16 cellular contexts compared by ENCODE assay signal in genomic region chr4:80788798-80789197, GRCh38.
DNase-seq lines count a peak whose midpoint lies in the region; ATAC-seq and TF ChIP-seq lines count a peak whose summit lies in the region.
"Had no signal": no experiment of that assay in that cellular context is flagged by ENCODE, and none has a peak within 500 bp of the region (broad histone marks: within the 10 kb centered on the region; RNA-seq: fewer than 3 reads in every experiment).

No MANE protein-coding gene starts in this region.

- TF ChIP-seq CTCF in HEK293 (tag by site-specific recombination; IDR thresholded peaks at IDR 0.05): no peak
- TF ChIP-seq CTCF in fibroblast of pulmonary artery (IDR thresholded peaks at IDR 0.05; ENCODE audit: low read length, missing control alignments): no peak

- H3K4me1 ChIP-seq in HEK293 (ENCODE audit: control insufficient read depth, insufficient read depth, low read length): no peaks in the 10 kb centered on the region
- H3K4me1 ChIP-seq in SJCRH30: peaks cover 10% of the 10 kb centered on the region
- H3K4me1 ChIP-seq: colonic mucosa had no signal

- POLR2A ChIA-PET in HEK293 (lab: Yijun Ruan, JAX): no interaction called here

- H3K36me3 ChIP-seq in HEK293 (ENCODE audit: control insufficient read depth in 2 of 2, insufficient read depth in 1 of 2, low read length in 2 of 2): no peaks in the 10 kb centered on the region
- H3K36me3 ChIP-seq in SJCRH30: no peaks in the 10 kb centered on the region
- H3K36me3 ChIP-seq: colonic mucosa, thoracic aorta had no signal

- no peaks in the 10 kb centered on the region for H3K27me3 ChIP-seq in SJCRH30
- H3K27me3 ChIP-seq: colonic mucosa had no signal

- H3K4me3 ChIP-seq in HEK293 (ENCODE audit: low read depth, low read length) (no peak overlapping the region), SJCRH30 (no peak overlapping the region), fibroblast of pulmonary artery (replicated peaks; ENCODE audit: low read depth, low read length) (no peak overlapping the region)
- H3K4me3 ChIP-seq: colonic mucosa, thoracic aorta had no signal

- CTCF ChIA-PET in HEK293 (lab: Yijun Ruan, JAX): no interaction called here

- no peak overlapping the region for H3K27ac ChIP-seq in HEK293 (ENCODE audit: extremely low read depth, low read depth, low read length)
- H3K27ac ChIP-seq in SJCRH30: no peak overlapping the region
- H3K27ac ChIP-seq: colonic mucosa, HL-60, thoracic aorta had no signal

- DNase-seq in EH (ENCODE audit: low read depth) (peak; percentile 6), SJCRH30 (peak; percentile 11 to 67), fibroblast of pulmonary artery (ENCODE audit: low read depth) (peak; percentile 10), NCI-H2196 (lab: John Stamatoyannopoulos, UW; ENCODE audit: unreplicated experiment) (no peak)
- DNase-seq in activated T-cell treated with anti-CD3 and anti-CD28 coated beads, Interleukin-2, amount 50 U/mL, for 48 hours: no peak
- DNase-seq: activated CD4-positive, alpha-beta T cell treated with anti-CD3 and anti-CD28 coated beads, Interleukin-2, amount 10 ng/mL, durations not matched to agents 24 days and 14 days; activated CD8-positive, alpha-beta memory T cell treated with anti-CD3 and anti-CD28 coated beads, Interleukin-2, amount 50 U/mL, for 4 hours; activated gamma-delta T cell treated with Interleukin-2 at 50 U/mL for 16 hours; colonic mucosa; KG1; NCI-H1694 had no signal

- no peak for ATAC-seq in HG03175 (IDR thresholded peaks at IDR 0.05; ENCODE audit: unreplicated experiment)
- ATAC-seq: Panc1 had no signal

- H3K9me3 ChIP-seq in HEK293 (ENCODE audit: control insufficient read depth, insufficient read depth, low read depth, low read length) (no peaks in the 10 kb centered on the region), SJCRH30 (replicated peaks) (no peaks in the 10 kb centered on the region)
- H3K9me3 ChIP-seq: colonic mucosa, thoracic aorta had no signal

TF ChIP-seq in HEK293, 187 proteins besides CTCF, POLR2A, EP300 and RAD21 (continues in another document):
- no peak for TF ChIP-seq MYNN (tag by site-specific recombination; IDR thresholded peaks at IDR 0.05; ENCODE audit: borderline replicate concordance)
- no peak for TF ChIP-seq FEZF1 (tag by site-specific recombination; IDR thresholded peaks at IDR 0.05)
- TF ChIP-seq SCRT1 (tag by site-specific recombination; IDR thresholded peaks at IDR 0.05; ENCODE audit: borderline replicate concordance): no peak
- no peak for TF ChIP-seq ZSCAN23 (tag by site-specific recombination; IDR thresholded peaks at IDR 0.05)
- TF ChIP-seq ZNF521 (tag by site-specific recombination; IDR thresholded peaks at IDR 0.05): no peak
- TF ChIP-seq ZNF513 (tag by site-specific recombination; IDR thresholded peaks at IDR 0.05): no peak
- TF ChIP-seq KLF9 (tag by site-specific recombination; IDR thresholded peaks at IDR 0.05; ENCODE audit: low read depth): no peak
- no peak for TF ChIP-seq ZIC2 (tag by site-specific recombination; IDR thresholded peaks at IDR 0.05)
- no peak for TF ChIP-seq ZNF707 (tag by site-specific recombination; IDR thresholded peaks at IDR 0.05)
- TF ChIP-seq GLIS1 (tag by site-specific recombination; IDR thresholded peaks at IDR 0.05): no peak
- TF ChIP-seq, protein P1, sequence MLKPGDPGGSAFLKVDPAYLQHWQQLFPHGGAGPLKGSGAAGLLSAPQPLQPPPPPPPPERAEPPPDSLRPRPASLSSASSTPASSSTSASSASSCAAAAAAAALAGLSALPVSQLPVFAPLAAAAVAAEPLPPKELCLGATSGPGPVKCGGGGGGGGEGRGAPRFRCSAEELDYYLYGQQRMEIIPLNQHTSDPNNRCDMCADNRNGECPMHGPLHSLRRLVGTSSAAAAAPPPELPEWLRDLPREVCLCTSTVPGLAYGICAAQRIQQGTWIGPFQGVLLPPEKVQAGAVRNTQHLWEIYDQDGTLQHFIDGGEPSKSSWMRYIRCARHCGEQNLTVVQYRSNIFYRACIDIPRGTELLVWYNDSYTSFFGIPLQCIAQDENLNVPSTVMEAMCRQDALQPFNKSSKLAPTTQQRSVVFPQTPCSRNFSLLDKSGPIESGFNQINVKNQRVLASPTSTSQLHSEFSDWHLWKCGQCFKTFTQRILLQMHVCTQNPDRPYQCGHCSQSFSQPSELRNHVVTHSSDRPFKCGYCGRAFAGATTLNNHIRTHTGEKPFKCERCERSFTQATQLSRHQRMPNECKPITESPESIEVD (tag by site-specific recombination; IDR thresholded peaks at IDR 0.05): no peak
- TF ChIP-seq ZNF629 (tag by site-specific recombination; IDR thresholded peaks at IDR 0.05): no peak
- TF ChIP-seq KLF7 (tag by site-specific recombination; IDR thresholded peaks at IDR 0.05; ENCODE audit: borderline replicate concordance): no peak
- TF ChIP-seq ZNF350 (tag by site-specific recombination; IDR thresholded peaks at IDR 0.05): peak; percentile 76
- no peak for TF ChIP-seq ZNF585B (tag by site-specific recombination; IDR thresholded peaks at IDR 0.05)
- no peak for TF ChIP-seq ZSCAN16 (tag by site-specific recombination; IDR thresholded peaks at IDR 0.05)
- no peak for TF ChIP-seq ZNF658 (tag by site-specific recombination; IDR thresholded peaks at IDR 0.05)
- peak; percentile 66 for TF ChIP-seq ZNF510 (tag by site-specific recombination; IDR thresholded peaks at IDR 0.05; ENCODE audit: insufficient replicate concordance)
- peak; percentile 26; the same call in 1 of the 2 replicates for TF ChIP-seq ZNF214 (tag by site-specific recombination; IDR thresholded peaks at IDR 0.05; ENCODE audit: borderline replicate concordance)
- TF ChIP-seq ZNF223 (tag by site-specific recombination; IDR thresholded peaks at IDR 0.05): no peak
- TF ChIP-seq ZNF280C (tag by site-specific recombination; IDR thresholded peaks at IDR 0.05): no peak
- TF ChIP-seq ZNF677 (tag by site-specific recombination; IDR thresholded peaks at IDR 0.05): no peak
- no peak for TF ChIP-seq KLF16 (tag by site-specific recombination; IDR thresholded peaks at IDR 0.05)
- TF ChIP-seq, protein P2, sequence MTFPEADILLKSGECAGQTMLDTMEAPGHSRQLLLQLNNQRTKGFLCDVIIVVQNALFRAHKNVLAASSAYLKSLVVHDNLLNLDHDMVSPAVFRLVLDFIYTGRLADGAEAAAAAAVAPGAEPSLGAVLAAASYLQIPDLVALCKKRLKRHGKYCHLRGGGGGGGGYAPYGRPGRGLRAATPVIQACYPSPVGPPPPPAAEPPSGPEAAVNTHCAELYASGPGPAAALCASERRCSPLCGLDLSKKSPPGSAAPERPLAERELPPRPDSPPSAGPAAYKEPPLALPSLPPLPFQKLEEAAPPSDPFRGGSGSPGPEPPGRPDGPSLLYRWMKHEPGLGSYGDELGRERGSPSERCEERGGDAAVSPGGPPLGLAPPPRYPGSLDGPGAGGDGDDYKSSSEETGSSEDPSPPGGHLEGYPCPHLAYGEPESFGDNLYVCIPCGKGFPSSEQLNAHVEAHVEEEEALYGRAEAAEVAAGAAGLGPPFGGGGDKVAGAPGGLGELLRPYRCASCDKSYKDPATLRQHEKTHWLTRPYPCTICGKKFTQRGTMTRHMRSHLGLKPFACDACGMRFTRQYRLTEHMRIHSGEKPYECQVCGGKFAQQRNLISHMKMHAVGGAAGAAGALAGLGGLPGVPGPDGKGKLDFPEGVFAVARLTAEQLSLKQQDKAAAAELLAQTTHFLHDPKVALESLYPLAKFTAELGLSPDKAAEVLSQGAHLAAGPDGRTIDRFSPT (tag by site-specific recombination; IDR thresholded peaks at IDR 0.05): no peak
- no peak for TF ChIP-seq YY2 (tag by site-specific recombination; IDR thresholded peaks at IDR 0.05)
- peak; percentile 7 for TF ChIP-seq ZNF529 (tag by site-specific recombination; IDR thresholded peaks at IDR 0.05; ENCODE audit: insufficient replicate concordance)

Comparison
In these comparisons a context has a peak if more than half of its experiments do, and no peak if none do; other contexts are left out.
1. DNase-seq: peak in EH (single experiment), SJCRH30 (2 of 2) and fibroblast of pulmonary artery (single experiment); none in NCI-H2196 (single experiment) and activated T-cell treated with anti-CD3 and anti-CD28 coated beads, Interleukin-2, amount 50 U/mL, for 48 hours (0 of 2).